ENCODE assay signal across 8 cellular contexts in genomic region chr16:89560413-89561194, GRCh38. TPM values are rescaled to one million over a fixed set of nuclear protein-coding genes. Genes with fewer than 3 reads are reported as not detected.
DNase-seq lines count a peak whose midpoint lies in the region; ATAC-seq and TF ChIP-seq lines count a peak whose summit lies in the region.

Gene RPL13, plus strand, starts transcription at chr16:89560682. Its CDS starts 278 bp downstream, at chr16:89560960.

- H3K4me1 ChIP-seq in hepatocyte (ENCODE audit: insufficient read depth) (peaks cover 36% of the 10 kb centered on the region), aorta (ENCODE audit: control insufficient read depth in 1 of 2, insufficient read depth in 2 of 2, low read length in 2 of 2) (no peaks in the 10 kb centered on the region)

- WGBS in hepatocyte (ENCODE audit: low lambda C conversion rate, missing lambda C conversion rate) = under 1% methylated on average over 68 of the region's 88 CpGs
- WGBS in aorta, 2 donors = 0% methylated on average over 78 to 88 of the region's 88 CpGs

- no peaks in the 10 kb centered on the region for H3K9me2 ChIP-seq in hepatocyte (replicated peaks; ENCODE audit: insufficient read depth)

- H4K20me1 ChIP-seq in hepatocyte (ENCODE audit: insufficient read depth, poor library complexity, severe bottlenecking) = peaks cover 46% of the 10 kb centered on the region

- H3K27ac ChIP-seq in hepatocyte = peak within 1 kb of the TSS; percentile 99
- H3K27ac ChIP-seq in aorta (ENCODE audit: low read depth in 1 of 2, low read length in 2 of 2) = peak within 1 kb of the TSS; percentile 83 to 88

- H3K9me3 ChIP-seq in hepatocyte (ENCODE audit: low read depth) (no peaks in the 10 kb centered on the region), aorta (ENCODE audit: control insufficient read depth, low read length) (no peaks in the 10 kb centered on the region)

- peak; percentile 71 for ATAC-seq in GM18505 (IDR thresholded peaks at IDR 0.05; ENCODE audit: unreplicated experiment)
- peak; percentile 86 for ATAC-seq in HG02981 (IDR thresholded peaks at IDR 0.05; ENCODE audit: unreplicated experiment)
- peak; percentile 98 for ATAC-seq in aorta (ENCODE audit: low FRiP score)

- TF ChIP-seq POLR2A in GM18505 (IDR thresholded peaks at IDR 0.05; ENCODE audit: borderline replicate concordance, extremely low read depth, insufficient read depth, insufficient read length) = peak; percentile 99

- H2AFZ ChIP-seq in hepatocyte = peak within 1 kb of the TSS; percentile 90

- H3K36me3 ChIP-seq in hepatocyte (replicated peaks; ENCODE audit: insufficient read depth, low read depth) (no peaks in the 10 kb centered on the region), aorta (ENCODE audit: control insufficient read depth in 1 of 2, insufficient read depth in 2 of 2, low read length in 1 of 2) (peaks cover 0 to 15% of the 10 kb centered on the region in 2 donors)

- peak within 1 kb of the TSS; percentile 95 for H3K4me2 ChIP-seq in hepatocyte

- peak; percentile 67 for DNase-seq in NCI-H2081 treated with DMSO at 0.1 percent for 48 hours (lab: John Stamatoyannopoulos, UW)
- DNase-seq in T1000 (lab: John Stamatoyannopoulos, UW) = peak; percentile 84
- DNase-seq in astrocyte of the hippocampus (ENCODE audit: low read depth, low spot score) = peak; percentile 98
- DNase-seq in hepatocyte (ENCODE audit: low spot score) = peak; percentile 98
- DNase-seq in renal cortical epithelial cell (ENCODE audit: low read depth) = peak; percentile 83
- peak; percentile 97 to 98 for DNase-seq in aorta

- peaks cover 27% of the 10 kb centered on the region for H3K79me2 ChIP-seq in hepatocyte

- H3K27me3 ChIP-seq in hepatocyte (no peaks in the 10 kb centered on the region), aorta (ENCODE audit: control insufficient read depth in 1 of 2, insufficient read depth in 2 of 2, low read length in 1 of 2) (peaks cover 0 to 1% of the 10 kb centered on the region in 2 donors)

- TF ChIP-seq CTCF in hepatocyte (IDR thresholded peaks at IDR 0.05; ENCODE audit: poor library complexity) = no peak

- H3K4me3 ChIP-seq in hepatocyte (peak within 1 kb of the TSS; percentile 74), aorta (ENCODE audit: low read length in 2 of 2) (peak within 1 kb of the TSS; percentile 78 to 80)

- intact Hi-C loops in aorta (cut with DNase I) = loop anchor here in 1 of 2 donors (10.0 kb wide), 1 partner anchor 316 kb away; no protein-coding TSS in a partner anchor

RNA-seq across cellular contexts. Expression of gene RPL13, which starts in this region (rescaled TPM):
- 4,787 and 7,288 TPM in 2 replicates for total RNA-seq in hepatocyte
- 1,312 and 1,458 TPM in 2 replicates for polyA plus RNA-seq in hepatocyte
- total RNA-seq in renal cortical epithelial cell = 1,512 and 2,288 TPM in 2 replicates
- 1,000 to 10,000 TPM; 1,505 to 1,678 TPM for total RNA-seq in aorta
- 1,000 to 10,000 TPM; 4,359 to 6,820 TPM for polyA plus RNA-seq in aorta

Comparison
In these comparisons a context has a peak if more than half of its experiments do, and no peak if none do; other contexts are left out.
1. Peak in every context shown above with its lines: DNase-seq, ATAC-seq, H3K4me3 ChIP-seq and H3K27ac ChIP-seq.